In genomic region chr10:1698185-1698584, GRCh38 we compare ENCODE assay signal across 25 cellular contexts. TPM values are rescaled to one million over a fixed set of nuclear protein-coding genes. Genes with fewer than 3 reads are reported as not detected.
"Had no signal": no experiment of that assay in that cellular context is flagged by ENCODE, and none has a peak within 500 bp of the region (broad histone marks: within the 10 kb centered on the region; RNA-seq: fewer than 3 reads in every experiment).

No MANE protein-coding gene starts in this region.

- H3K4me1 Mint-ChIP-seq: nephron progenitor cell; stimulated activated naive B cell treated with anti-CD40 and anti-IgM and Interleukin-4, amounts not matched to agents 10 μg/mL and 1 μg/mL and 100 μg/mL, for 72 hours; stimulated activated naive CD8-positive, alpha-beta T cell treated with anti-CD3 and anti-CD28 coated beads, Interleukin-15, amount 100 ng/mL, for 72 hours had no signal

- H3K27ac Mint-ChIP-seq: naive B cell; nephron progenitor cell; stimulated activated naive B cell treated with anti-CD40 and anti-IgM and Interleukin-4, amounts not matched to agents 10 μg/mL and 1 μg/mL and 100 μg/mL, for 72 hours; stimulated activated naive CD8-positive, alpha-beta T cell treated with anti-CD3 and anti-CD28 coated beads, Interleukin-15, amount 100 ng/mL, for 72 hours had no signal

- H3K4me1 ChIP-seq: esophagus muscularis mucosa, gastrocnemius medialis, testis, tibial nerve, upper lobe of right lung, vagina had no signal

- H3K27ac ChIP-seq: epithelial cell of prostate, esophagus muscularis mucosa, gastrocnemius medialis, neutrophil, testis, tibial nerve, upper lobe of right lung, vagina had no signal

- H3K36me3 ChIP-seq: esophagus muscularis mucosa, gastrocnemius medialis, neutrophil, tibial nerve, upper lobe of right lung, vagina had no signal

- H3K4me3 Mint-ChIP-seq: naive B cell; nephron progenitor cell; stimulated activated naive B cell treated with anti-CD40 and anti-IgM and Interleukin-4, amounts not matched to agents 10 μg/mL and 1 μg/mL and 100 μg/mL, for 72 hours; stimulated activated naive CD8-positive, alpha-beta T cell treated with anti-CD3 and anti-CD28 coated beads, Interleukin-15, amount 100 ng/mL, for 72 hours had no signal

- ATAC-seq: gastrocnemius medialis; left cardiac atrium; left ventricle myocardium superior; sciatic nerve; stimulated activated naive B cell treated with anti-CD40 and anti-IgM and Interleukin-4, amounts not matched to agents 10 μg/mL and 1 μg/mL and 100 μg/mL, for 72 hours; stimulated activated naive CD8-positive, alpha-beta T cell treated with anti-CD3 and anti-CD28 coated beads, Interleukin-15, amount 100 ng/mL, for 72 hours; upper lobe of right lung had no signal

- DNase-seq: effector memory CD4-positive, alpha-beta T cell; gastrocnemius medialis; glutamatergic neuron; kidney; left cardiac atrium; left ventricle myocardium superior; mesenchymal stem cell; naive B cell; nephron progenitor cell; posterior cingulate gyrus; stimulated activated CD4-positive, alpha-beta T cell treated with anti-CD3 and anti-CD28 coated beads, Interleukin-2, amount 100 ng/mL, for 24 hours; stimulated activated CD4-positive, alpha-beta T cell treated with anti-CD3 and anti-CD28 coated beads, Interleukin-4, amount 100 ng/mL, for 4 hours; stimulated activated naive B cell treated with anti-CD40 and anti-IgM and Interleukin-4, amounts not matched to agents 10 μg/mL and 1 μg/mL and 100 μg/mL, for 72 hours; stimulated activated naive CD8-positive, alpha-beta T cell treated with anti-CD3 and anti-CD28 coated beads, Interleukin-15, amount 100 ng/mL, for 72 hours; testis; upper lobe of right lung had no signal

- H3K9me3 ChIP-seq: esophagus muscularis mucosa, gastrocnemius medialis, neutrophil, testis, upper lobe of right lung, vagina had no signal

- H3K27me3 ChIP-seq: gastrocnemius medialis, neutrophil, testis, tibial nerve, upper lobe of right lung, vagina had no signal

- H3K4me3 ChIP-seq: esophagus muscularis mucosa, gastrocnemius medialis, lung, testis, tibial nerve, upper lobe of right lung, vagina had no signal

RNA-seq across cellular contexts. Expression of gene ADARB2, which starts 39.1 kb away (rescaled TPM):
- total RNA-seq: fibroblast of villous mesenchyme, pulmonary artery endothelial cell had no signal
